12 cellular contexts compared by ENCODE assay signal in the genomic region with DNA sequence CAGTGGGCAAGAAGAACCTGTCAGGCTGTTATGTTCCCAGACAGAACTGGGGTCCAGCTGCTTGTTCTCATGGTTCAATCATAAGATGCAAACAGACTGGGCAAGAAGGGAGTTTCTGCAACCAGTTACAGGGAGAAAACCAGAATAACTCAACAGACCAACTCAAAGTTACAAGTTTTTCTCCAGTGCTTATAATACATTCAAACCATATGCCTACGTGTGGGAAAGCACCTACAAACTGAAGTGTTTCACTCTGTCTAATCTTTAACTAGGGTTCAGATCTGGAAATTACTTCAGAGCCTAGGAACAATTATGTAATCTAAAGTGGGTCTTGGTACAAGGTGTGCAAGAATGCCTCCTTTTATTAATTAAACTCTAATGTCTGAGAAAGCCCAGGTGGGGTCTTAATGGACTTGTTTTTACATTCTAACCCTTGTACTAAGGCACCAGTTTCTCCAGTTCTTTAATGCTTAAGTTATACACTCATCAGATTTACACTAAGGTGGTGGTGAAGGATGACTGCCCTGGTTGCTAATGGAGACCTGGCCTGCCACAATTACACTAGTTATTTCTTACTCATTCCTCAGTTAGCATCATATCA.
A peak's percentile ranks its signal among the peaks of the same experiment; 100 is the strongest.
DNase-seq lines count a peak whose midpoint lies in the region; ATAC-seq and TF ChIP-seq lines count a peak whose summit lies in the region.
"Had no signal": no experiment of that assay in that cellular context is flagged by ENCODE, and none has a peak within 500 bp of the region (broad histone marks: within the 10 kb centered on the region; RNA-seq: fewer than 3 reads in every experiment).

No MANE protein-coding gene starts in this region.

- H3K4me3 ChIP-seq in mesenchymal stem cell (ENCODE audit: insufficient read depth in 1 of 2, low read depth in 1 of 2, low read length in 2 of 2) (no peak overlapping the region), left ventricle myocardium inferior (no peak overlapping the region)
- no peak overlapping the region for H3K4me3 ChIP-seq in CD8-positive, alpha-beta memory T cell (ENCODE audit: low read length)

- intact Hi-C loops in left ventricle myocardium inferior (cut with micrococcal nuclease) (no loop called here), cardiac septum (cut with DNase I) (no loop called here)

- H2BK5ac ChIP-seq in mesenchymal stem cell (ENCODE audit: low read depth, low read length, poor library complexity, severe bottlenecking) = no peak overlapping the region

- CTCF ChIA-PET in CD8-positive, alpha-beta memory T cell (lab: Charles Lee) = no interaction called here

- no peaks in the 10 kb centered on the region for H3K4me1 ChIP-seq in mesenchymal stem cell (ENCODE audit: control insufficient read depth, insufficient read depth, low read depth, low read length)
- H3K4me1 ChIP-seq in left ventricle myocardium inferior = no peaks in the 10 kb centered on the region
- no peaks in the 10 kb centered on the region for H3K4me1 ChIP-seq in CD8-positive, alpha-beta memory T cell (ENCODE audit: insufficient read depth, low read length)

- H3K4ac ChIP-seq in mesenchymal stem cell (ENCODE audit: low read depth in 1 of 2, low read length in 2 of 2) = no peak overlapping the region

- no peaks in the 10 kb centered on the region for H3K27me3 Mint-ChIP-seq in CD8-positive, alpha-beta memory T cell
- H3K27me3 Mint-ChIP-seq: stimulated activated naive B cell treated with anti-CD40 and anti-IgM and Interleukin-4, amounts not matched to agents 10 μg/mL and 1 μg/mL and 100 μg/mL, for 72 hours had no signal

- no peaks in the 10 kb centered on the region for H3K4me1 Mint-ChIP-seq in CD8-positive, alpha-beta memory T cell
- H3K4me1 Mint-ChIP-seq: stimulated activated naive B cell treated with anti-CD40 and anti-IgM and Interleukin-4, amounts not matched to agents 10 μg/mL and 1 μg/mL and 100 μg/mL, for 72 hours had no signal

- peaks cover 2 to 16% (median 6%) of the 10 kb centered on the region in 5 donors for H3K9me3 Mint-ChIP-seq in CD8-positive, alpha-beta memory T cell

- H3K27ac Mint-ChIP-seq in CD8-positive, alpha-beta memory T cell = no peak overlapping the region
- H3K27ac Mint-ChIP-seq: stimulated activated naive B cell treated with anti-CD40 and anti-IgM and Interleukin-4, amounts not matched to agents 10 μg/mL and 1 μg/mL and 100 μg/mL, for 72 hours had no signal

- no peak overlapping the region for H2BK12ac ChIP-seq in mesenchymal stem cell (ENCODE audit: low read length in 2 of 2)

- H2AFZ ChIP-seq in mesenchymal stem cell (ENCODE audit: low read depth, low read length) = no peak overlapping the region

- no peak overlapping the region for H2AK5ac ChIP-seq in mesenchymal stem cell (ENCODE audit: low read length, severe bottlenecking)

- POLR2A ChIA-PET in CD8-positive, alpha-beta memory T cell (lab: Charles Lee) = no interaction called here

- H3K9me3 ChIP-seq in mesenchymal stem cell (ENCODE audit: control insufficient read depth, low read length) (peaks cover 6% of the 10 kb centered on the region), left ventricle myocardium inferior (replicated peaks) (peaks cover under 1% of the 10 kb centered on the region)
- H3K9me3 ChIP-seq in CD8-positive, alpha-beta memory T cell (ENCODE audit: low read length) = no peaks in the 10 kb centered on the region

- no peak overlapping the region for H4K91ac ChIP-seq in mesenchymal stem cell (ENCODE audit: low read length)

- H3K36me3 ChIP-seq in mesenchymal stem cell (ENCODE audit: control insufficient read depth in 1 of 2, insufficient read depth in 2 of 2, low read depth in 1 of 2, low read length in 2 of 2) = no peaks in the 10 kb centered on the region
- no peaks in the 10 kb centered on the region for H3K36me3 ChIP-seq in left ventricle myocardium inferior
- H3K36me3 ChIP-seq in CD8-positive, alpha-beta memory T cell (ENCODE audit: insufficient read depth, low read length) = no peaks in the 10 kb centered on the region

- no peak overlapping the region for H3K9ac ChIP-seq in mesenchymal stem cell (ENCODE audit: low read length)

- no peak overlapping the region for H2BK120ac ChIP-seq in mesenchymal stem cell (ENCODE audit: low read depth, low read length)

- ATAC-seq in GM18907 (IDR thresholded peaks at IDR 0.05; ENCODE audit: unreplicated experiment) = peak; percentile 83
- ATAC-seq in GM21825 (IDR thresholded peaks at IDR 0.05; ENCODE audit: unreplicated experiment) = peak; percentile 74
- peak; percentile 62 for ATAC-seq in HG03354 (IDR thresholded peaks at IDR 0.05; ENCODE audit: poor library complexity, severe bottlenecking, unreplicated experiment)

- H3K27ac ChIP-seq in mesenchymal stem cell (ENCODE audit: low read length, poor library complexity, severe bottlenecking) (peak overlapping the region; percentile 29), left ventricle myocardium inferior (replicated peaks) (no peak overlapping the region)
- H3K27ac ChIP-seq in CD8-positive, alpha-beta memory T cell (ENCODE audit: low read depth, low read length) = no peak overlapping the region

- H3K27me3 ChIP-seq in mesenchymal stem cell (ENCODE audit: control insufficient read depth in 1 of 2, insufficient read depth in 1 of 2, low read length in 2 of 2) = no peaks in the 10 kb centered on the region
- no peaks in the 10 kb centered on the region for H3K27me3 ChIP-seq in left ventricle myocardium inferior (ENCODE audit: low read depth)
- H3K27me3 ChIP-seq in CD8-positive, alpha-beta memory T cell (ENCODE audit: insufficient read depth, low read length, poor library complexity, severe bottlenecking) = no peaks in the 10 kb centered on the region

- no peak overlapping the region for H2BK15ac ChIP-seq in mesenchymal stem cell (ENCODE audit: low read depth, poor library complexity, severe bottlenecking)

- H3K79me1 ChIP-seq in mesenchymal stem cell (replicated peaks; ENCODE audit: low read length, poor library complexity, severe bottlenecking) = no peaks in the 10 kb centered on the region

- 100% methylated on average over 1 of the region's 1 CpG for WGBS in mesenchymal stem cell

- H4K8ac ChIP-seq in mesenchymal stem cell (ENCODE audit: low read length) = no peak overlapping the region

- no peak overlapping the region for H3K18ac ChIP-seq in mesenchymal stem cell (ENCODE audit: low read depth in 1 of 2, low read length in 2 of 2)

- H3K4me2 ChIP-seq in mesenchymal stem cell (ENCODE audit: low read length, poor library complexity, severe bottlenecking) = no peak overlapping the region

- TF ChIP-seq CTCF in left ventricle myocardium inferior (IDR thresholded peaks at IDR 0.05; ENCODE audit: borderline replicate concordance) = no peak

- H3K36me3 Mint-ChIP-seq in CD8-positive, alpha-beta memory T cell = peaks cover 0 to 4% (median 0%) of the 10 kb centered on the region in 3 donors
- H3K36me3 Mint-ChIP-seq: stimulated activated naive B cell treated with anti-CD40 and anti-IgM and Interleukin-4, amounts not matched to agents 10 μg/mL and 1 μg/mL and 100 μg/mL, for 72 hours had no signal

- H3K4me3 Mint-ChIP-seq in CD8-positive, alpha-beta memory T cell = no peak overlapping the region
- H3K4me3 Mint-ChIP-seq: stimulated activated naive B cell treated with anti-CD40 and anti-IgM and Interleukin-4, amounts not matched to agents 10 μg/mL and 1 μg/mL and 100 μg/mL, for 72 hours had no signal

- no peak overlapping the region for H3K23ac ChIP-seq in mesenchymal stem cell (ENCODE audit: low read length in 2 of 2)

- no peak overlapping the region for H3K14ac ChIP-seq in mesenchymal stem cell (ENCODE audit: low read length in 2 of 2)

- no peak for DNase-seq in mesenchymal stem cell
- DNase-seq in left ventricle myocardium inferior = no peak
- DNase-seq in CD8-positive, alpha-beta memory T cell = no peak
- no peak for DNase-seq in cardiac septum (ENCODE audit: low spot score)
- no peak for DNase-seq in ecto neural progenitor cell (ENCODE audit: low spot score)
- DNase-seq: occipital lobe; stimulated activated CD4-positive, alpha-beta T cell treated with anti-CD3 and anti-CD28 coated beads, Interleukin-15, amount 100 ng/mL, for 24 hours; stimulated activated naive B cell treated with anti-CD40 and anti-IgM and Interleukin-4, amounts not matched to agents 10 μg/mL and 1 μg/mL and 100 μg/mL, for 72 hours; T-helper 9 cell had no signal
